Comparison of ENCODE assay signal across 8 cellular contexts in the genomic region with DNA sequence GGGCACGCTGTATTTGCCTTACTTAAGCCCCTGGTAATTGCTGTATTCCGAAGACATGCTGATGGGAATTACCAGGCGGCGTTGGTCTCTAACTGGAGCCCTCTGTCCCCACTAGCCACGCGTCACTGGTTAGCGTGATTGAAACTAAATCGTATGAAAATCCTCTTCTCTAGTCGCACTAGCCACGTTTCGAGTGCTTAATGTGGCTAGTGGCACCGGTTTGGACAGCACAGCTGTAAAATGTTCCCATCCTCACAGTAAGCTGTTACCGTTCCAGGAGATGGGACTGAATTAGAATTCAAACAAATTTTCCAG. TPM values are rescaled to one million over a fixed set of nuclear protein-coding genes. Genes with fewer than 3 reads are reported as not detected.
DNase-seq lines count a peak whose midpoint lies in the region; ATAC-seq and TF ChIP-seq lines count a peak whose summit lies in the region.

No MANE protein-coding gene starts in this region.

- no peaks in the 10 kb centered on the region for H4K20me1 ChIP-seq in BLaER1 treated with 17β-estradiol and CSF1 and Interleukin-3, amounts not matched to agents 10 nM and 100 nM

- no peaks in the 10 kb centered on the region for H3K27me3 Mint-ChIP-seq in activated CD8-positive, alpha-beta T cell treated with anti-CD3 and anti-CD28 coated beads for 36 hours

- intact Hi-C loops in activated CD8-positive, alpha-beta T cell treated with anti-CD3 and anti-CD28 coated beads for 36 hours (cut with micrococcal nuclease): loop anchor here (5.0 kb wide), 1 partner anchor 111 kb away; a partner anchor contains a TSS

- H3K4me1 Mint-ChIP-seq in activated CD8-positive, alpha-beta T cell treated with anti-CD3 and anti-CD28 coated beads for 36 hours (ENCODE audit: low read depth): peaks cover 14% of the 10 kb centered on the region

- TF ChIP-seq CTCF in activated CD8-positive, alpha-beta T cell treated with anti-CD3 and anti-CD28 coated beads for 36 hours (IDR thresholded peaks at IDR 0.05): no peak

- no peak for DNase-seq in activated CD8-positive, alpha-beta T cell treated with anti-CD3 and anti-CD28 coated beads for 36 hours
- DNase-seq in effector CD8-positive, alpha-beta T cell (lab: John Stamatoyannopoulos, UW): no peak
- no peak for DNase-seq in NCI-H2029 (lab: John Stamatoyannopoulos, UW)

- H3K4me3 Mint-ChIP-seq in activated CD8-positive, alpha-beta T cell treated with anti-CD3 and anti-CD28 coated beads for 36 hours: peak overlapping the region; percentile 92

- no peaks in the 10 kb centered on the region for H3K27me3 ChIP-seq in BLaER1 treated with 17β-estradiol and CSF1 and Interleukin-3, amounts not matched to agents 10 nM and 100 nM
- H3K27me3 ChIP-seq in iPS-15b (ENCODE audit: control insufficient read depth, insufficient read depth, low read length) (no peaks in the 10 kb centered on the region), subcutaneous abdominal adipose tissue (ENCODE audit: control insufficient read depth in 5 of 5, insufficient read depth in 4 of 5, low read length in 5 of 5) (no peaks in the 10 kb centered on the region)

- H3K9me3 ChIP-seq in BLaER1 treated with 17β-estradiol and CSF1 and Interleukin-3, amounts not matched to agents 10 nM and 100 nM (replicated peaks in 1 of 11): peaks cover 0 to 7% (median 4%) of the 10 kb centered on the region in 11 experiments; a peak in 8 of 22 replicates
- H3K9me3 ChIP-seq in iPS-15b (ENCODE audit: control insufficient read depth, insufficient read depth, low read length): no peaks in the 10 kb centered on the region
- no peaks in the 10 kb centered on the region for H3K9me3 ChIP-seq in subcutaneous abdominal adipose tissue (ENCODE audit: control insufficient read depth in 5 of 5, low read length in 5 of 5)

- H3K27ac Mint-ChIP-seq in activated CD8-positive, alpha-beta T cell treated with anti-CD3 and anti-CD28 coated beads for 36 hours: peak overlapping the region; percentile 100

- H3K9me3 Mint-ChIP-seq in activated CD8-positive, alpha-beta T cell treated with anti-CD3 and anti-CD28 coated beads for 36 hours: no peaks in the 10 kb centered on the region

- peaks cover 18 to 35% (median 27%) of the 10 kb centered on the region in 10 experiments for H3K4me1 ChIP-seq in BLaER1 treated with 17β-estradiol and CSF1 and Interleukin-3, amounts not matched to agents 10 nM and 100 nM
- H3K4me1 ChIP-seq in iPS-15b (ENCODE audit: control insufficient read depth, insufficient read depth, low read length) (no peaks in the 10 kb centered on the region), subcutaneous abdominal adipose tissue (ENCODE audit: control insufficient read depth in 5 of 5, insufficient read depth in 5 of 5, low read length in 5 of 5) (peaks cover 0 to 20% (median 12%) of the 10 kb centered on the region in 5 donors)

- CTCF ChIA-PET in activated CD8-positive, alpha-beta T cell treated with anti-CD3 and anti-CD28 coated beads for 36 hours (lab: Charles Lee): interaction anchor here (1.2 to 1.7 kb wide), 7 partner anchors 48 to 403 kb away, joined by 3 to 7 read pairs (median 4); a partner anchor contains a TSS

- peaks cover 26% of the 10 kb centered on the region for H3K36me3 Mint-ChIP-seq in activated CD8-positive, alpha-beta T cell treated with anti-CD3 and anti-CD28 coated beads for 36 hours (ENCODE audit: low read depth)

- H3K4me3 ChIP-seq in BLaER1 treated with 17β-estradiol and CSF1 and Interleukin-3, amounts not matched to agents 10 nM and 100 nM: peak overlapping the region; percentile 70 to 88 (median 80)
- peak overlapping the region; percentile 91 for H3K4me3 ChIP-seq in iPS-15b (ENCODE audit: low read depth, low read length)
- H3K4me3 ChIP-seq in subcutaneous abdominal adipose tissue (ENCODE audit: low read depth in 1 of 5, low read length in 5 of 5): peak overlapping the region; percentile 87 to 94 (median 90)

- peak overlapping the region; percentile 93 to 98 (median 97) for H3K27ac ChIP-seq in BLaER1 treated with 17β-estradiol and CSF1 and Interleukin-3, amounts not matched to agents 10 nM and 100 nM
- peak overlapping the region; percentile 98 for H3K27ac ChIP-seq in subcutaneous abdominal adipose tissue (ENCODE audit: low read depth, low read length)

- ATAC-seq in GM19328 (IDR thresholded peaks at IDR 0.05; ENCODE audit: unreplicated experiment): peak; percentile 42
- peak; percentile 43 for ATAC-seq in HG03196 (IDR thresholded peaks at IDR 0.05; ENCODE audit: unreplicated experiment)
- peak; percentile 21 for ATAC-seq in activated CD8-positive, alpha-beta T cell treated with anti-CD3 and anti-CD28 coated beads for 36 hours

- peaks cover 0 to 32% (median 26%) of the 10 kb centered on the region in 11 experiments; a peak in 17 of 22 replicates for H3K36me3 ChIP-seq in BLaER1 treated with 17β-estradiol and CSF1 and Interleukin-3, amounts not matched to agents 10 nM and 100 nM
- H3K36me3 ChIP-seq in iPS-15b (ENCODE audit: control insufficient read depth, insufficient read depth, low read length): no peaks in the 10 kb centered on the region
- no peaks in the 10 kb centered on the region for H3K36me3 ChIP-seq in subcutaneous abdominal adipose tissue (ENCODE audit: control insufficient read depth in 5 of 5, insufficient read depth in 5 of 5, low read length in 5 of 5)

- H3K9ac ChIP-seq in BLaER1 treated with 17β-estradiol and CSF1 and Interleukin-3, amounts not matched to agents 10 nM and 100 nM: peak overlapping the region; percentile 88 to 96 (median 92)
- H3K9ac ChIP-seq in iPS-15b (ENCODE audit: low read depth, low read length): peak overlapping the region; percentile 92
- H3K9ac ChIP-seq in subcutaneous abdominal adipose tissue (ENCODE audit: low read length in 5 of 5): peak overlapping the region; percentile 88 to 98 (median 93)

- peak overlapping the region; percentile 87 to 95 (median 91) for H3K4me2 ChIP-seq in BLaER1 treated with 17β-estradiol and CSF1 and Interleukin-3, amounts not matched to agents 10 nM and 100 nM

- POLR2A ChIA-PET in activated CD8-positive, alpha-beta T cell treated with anti-CD3 and anti-CD28 coated beads for 36 hours (lab: Charles Lee): interaction anchor here (1.1 to 3.4 kb wide), 7 partner anchors 8 to 112 kb away, joined by 4 to 38 read pairs (median 5); a partner anchor contains a TSS

RNA-seq across cellular contexts. Expression of a gene that starts 0.7 kb away (rescaled TPM):
- total RNA-seq in activated CD8-positive, alpha-beta T cell treated with anti-CD3 and anti-CD28 coated beads for 36 hours: 10 to 100 TPM; 24.9 to 27.2 TPM

RNA-seq across cellular contexts. Expression of a gene that starts 0.8 kb away (rescaled TPM):
- total RNA-seq in activated CD8-positive, alpha-beta T cell treated with anti-CD3 and anti-CD28 coated beads for 36 hours: not detected
